Comparison of ENCODE assay signal across 36 cellular contexts in genomic region chr1:188672153-188672552, GRCh38.
"Had no signal": no experiment of that assay in that cellular context is flagged by ENCODE, and none has a peak within 500 bp of the region (broad histone marks: within the 10 kb centered on the region; RNA-seq: fewer than 3 reads in every experiment).

No MANE protein-coding gene starts in this region.

- H3K4me3 ChIP-seq: MG63 had no signal

- DNase-seq: Karpas-422, Kasumi-1, MG63, MM.1S, MV-4-11, NCI-H1048, NCI-H1092, NCI-H1092 treated with DMSO at 0.1 percent for 48 hours, NCI-H1105, NCI-H1105 treated with DMSO at 0.1 percent for 48 hours, NCI-H1417, NCI-H1417 treated with DMSO at 0.1 percent for 48 hours, NCI-H1436, NCI-H1436 treated with DMSO at 0.1 percent for 48 hours, NCI-H146, NCI-H1694, NCI-H1694 treated with DMSO at 0.1 percent for 48 hours, NCI-H187, NCI-H187 treated with DMSO at 0.1 percent for 48 hours, NCI-H1930, NCI-H2029, NCI-H2029 treated with DMSO at 0.1 percent for 48 hours, NCI-H2081, NCI-H2081 treated with DMSO at 0.1 percent for 48 hours, NCI-H2107, NCI-H2171, NCI-H2171 treated with DMSO at 0.1 percent for 48 hours, NCI-H2227 treated with DMSO at 0.1 percent for 48 hours, NCI-H226, NCI-H345, NCI-H446, NCI-H446 treated with DMSO at 0.1 percent for 48 hours, NCI-H510A, NCI-H510A treated with DMSO at 0.1 percent for 48 hours, NCI-H524, NCI-H524 treated with DMSO at 0.1 percent for 48 hours had no signal

- H3K36me3 ChIP-seq: MG63 had no signal

- H3K27me3 ChIP-seq: MG63 had no signal

- H3K9me3 ChIP-seq: MG63 had no signal
